In the genomic region with DNA sequence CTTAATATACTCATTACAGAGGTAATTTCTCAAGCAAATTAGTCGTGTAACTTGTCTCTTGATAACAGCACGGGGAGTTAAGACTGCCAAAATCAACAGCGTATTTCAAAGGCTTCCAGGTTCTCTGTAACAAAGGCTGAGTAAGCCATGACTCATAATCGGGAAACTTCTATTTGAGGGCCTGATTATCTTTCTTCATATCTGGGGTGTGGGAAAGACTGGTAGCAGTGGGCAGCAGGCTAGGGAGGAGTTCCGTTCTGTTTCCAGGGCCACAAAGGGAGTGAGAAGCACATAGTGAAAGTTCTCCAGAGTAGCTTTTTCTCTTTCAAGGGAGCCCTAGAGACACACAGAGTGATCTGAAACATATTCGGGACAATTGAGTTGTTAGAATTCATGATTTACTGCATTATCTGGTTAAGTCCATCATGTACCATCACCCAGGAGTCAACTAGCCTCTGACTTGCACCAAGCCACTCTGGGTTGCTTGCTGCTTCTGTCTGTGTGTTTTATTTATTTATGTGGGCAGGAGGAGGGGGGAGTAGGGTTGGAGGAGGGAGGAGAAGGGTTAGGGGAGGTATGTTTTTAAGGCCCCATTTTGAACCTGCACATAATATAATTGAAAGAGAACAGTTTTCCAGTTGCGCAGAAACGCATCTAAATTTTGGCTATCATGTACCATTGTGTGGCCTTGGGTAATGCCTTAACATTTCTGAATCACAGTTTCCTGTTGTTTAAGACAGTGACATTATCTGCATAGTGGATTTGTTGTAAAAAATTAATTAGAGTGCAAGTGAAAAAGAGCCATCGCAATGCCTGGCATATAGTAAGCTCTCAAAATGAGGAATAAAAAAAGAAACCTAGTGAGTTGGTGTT, we compare ENCODE assay signal across 1 cellular context.
TF ChIP-seq lines count a peak whose summit lies in the region.

No MANE protein-coding gene starts in this region.

TF ChIP-seq in HepG2, 621 proteins besides CTCF, POLR2A, EP300 and RAD21 (continued from another document):
- TF ChIP-seq, protein P1, sequence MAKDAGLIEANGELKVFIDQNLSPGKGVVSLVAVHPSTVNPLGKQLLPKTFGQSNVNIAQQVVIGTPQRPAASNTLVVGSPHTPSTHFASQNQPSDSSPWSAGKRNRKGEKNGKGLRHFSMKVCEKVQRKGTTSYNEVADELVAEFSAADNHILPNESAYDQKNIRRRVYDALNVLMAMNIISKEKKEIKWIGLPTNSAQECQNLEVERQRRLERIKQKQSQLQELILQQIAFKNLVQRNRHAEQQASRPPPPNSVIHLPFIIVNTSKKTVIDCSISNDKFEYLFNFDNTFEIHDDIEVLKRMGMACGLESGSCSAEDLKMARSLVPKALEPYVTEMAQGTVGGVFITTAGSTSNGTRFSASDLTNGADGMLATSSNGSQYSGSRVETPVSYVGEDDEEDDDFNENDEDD (CRISPR knock-in tag; IDR thresholded peaks at IDR 0.05; ENCODE audit: borderline replicate concordance), result no peak
- TF ChIP-seq, protein P2, sequence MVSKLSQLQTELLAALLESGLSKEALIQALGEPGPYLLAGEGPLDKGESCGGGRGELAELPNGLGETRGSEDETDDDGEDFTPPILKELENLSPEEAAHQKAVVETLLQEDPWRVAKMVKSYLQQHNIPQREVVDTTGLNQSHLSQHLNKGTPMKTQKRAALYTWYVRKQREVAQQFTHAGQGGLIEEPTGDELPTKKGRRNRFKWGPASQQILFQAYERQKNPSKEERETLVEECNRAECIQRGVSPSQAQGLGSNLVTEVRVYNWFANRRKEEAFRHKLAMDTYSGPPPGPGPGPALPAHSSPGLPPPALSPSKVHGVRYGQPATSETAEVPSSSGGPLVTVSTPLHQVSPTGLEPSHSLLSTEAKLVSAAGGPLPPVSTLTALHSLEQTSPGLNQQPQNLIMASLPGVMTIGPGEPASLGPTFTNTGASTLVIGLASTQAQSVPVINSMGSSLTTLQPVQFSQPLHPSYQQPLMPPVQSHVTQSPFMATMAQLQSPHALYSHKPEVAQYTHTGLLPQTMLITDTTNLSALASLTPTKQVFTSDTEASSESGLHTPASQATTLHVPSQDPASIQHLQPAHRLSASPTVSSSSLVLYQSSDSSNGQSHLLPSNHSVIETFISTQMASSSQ (IDR thresholded peaks at IDR 0.05; ENCODE audit: low read depth), result no peak
- TF ChIP-seq, protein P2 (CRISPR knock-in tag; IDR thresholded peaks at IDR 0.05; ENCODE audit: borderline replicate concordance), result no peak
- TF ChIP-seq, protein P3, sequence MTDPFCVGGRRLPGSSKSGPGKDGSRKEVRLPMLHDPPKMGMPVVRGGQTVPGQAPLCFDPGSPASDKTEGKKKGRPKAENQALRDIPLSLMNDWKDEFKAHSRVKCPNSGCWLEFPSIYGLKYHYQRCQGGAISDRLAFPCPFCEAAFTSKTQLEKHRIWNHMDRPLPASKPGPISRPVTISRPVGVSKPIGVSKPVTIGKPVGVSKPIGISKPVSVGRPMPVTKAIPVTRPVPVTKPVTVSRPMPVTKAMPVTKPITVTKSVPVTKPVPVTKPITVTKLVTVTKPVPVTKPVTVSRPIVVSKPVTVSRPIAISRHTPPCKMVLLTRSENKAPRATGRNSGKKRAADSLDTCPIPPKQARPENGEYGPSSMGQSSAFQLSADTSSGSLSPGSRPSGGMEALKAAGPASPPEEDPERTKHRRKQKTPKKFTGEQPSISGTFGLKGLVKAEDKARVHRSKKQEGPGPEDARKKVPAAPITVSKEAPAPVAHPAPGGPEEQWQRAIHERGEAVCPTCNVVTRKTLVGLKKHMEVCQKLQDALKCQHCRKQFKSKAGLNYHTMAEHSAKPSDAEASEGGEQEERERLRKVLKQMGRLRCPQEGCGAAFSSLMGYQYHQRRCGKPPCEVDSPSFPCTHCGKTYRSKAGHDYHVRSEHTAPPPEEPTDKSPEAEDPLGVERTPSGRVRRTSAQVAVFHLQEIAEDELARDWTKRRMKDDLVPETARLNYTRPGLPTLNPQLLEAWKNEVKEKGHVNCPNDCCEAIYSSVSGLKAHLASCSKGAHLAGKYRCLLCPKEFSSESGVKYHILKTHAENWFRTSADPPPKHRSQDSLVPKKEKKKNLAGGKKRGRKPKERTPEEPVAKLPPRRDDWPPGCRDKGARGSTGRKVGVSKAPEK (CRISPR knock-in tag; IDR thresholded peaks at IDR 0.05; ENCODE audit: borderline replicate concordance), result no peak
- no peak for TF ChIP-seq ZNF546 (CRISPR knock-in tag; conservative IDR thresholded peaks at IDR 0.05)
- TF ChIP-seq PCBP2 (optimal IDR thresholded peaks at IDR 0.05; ENCODE audit: low read depth, low read length, poor library complexity, severe bottlenecking), result peak; percentile 77
- TF ChIP-seq, protein P4, sequence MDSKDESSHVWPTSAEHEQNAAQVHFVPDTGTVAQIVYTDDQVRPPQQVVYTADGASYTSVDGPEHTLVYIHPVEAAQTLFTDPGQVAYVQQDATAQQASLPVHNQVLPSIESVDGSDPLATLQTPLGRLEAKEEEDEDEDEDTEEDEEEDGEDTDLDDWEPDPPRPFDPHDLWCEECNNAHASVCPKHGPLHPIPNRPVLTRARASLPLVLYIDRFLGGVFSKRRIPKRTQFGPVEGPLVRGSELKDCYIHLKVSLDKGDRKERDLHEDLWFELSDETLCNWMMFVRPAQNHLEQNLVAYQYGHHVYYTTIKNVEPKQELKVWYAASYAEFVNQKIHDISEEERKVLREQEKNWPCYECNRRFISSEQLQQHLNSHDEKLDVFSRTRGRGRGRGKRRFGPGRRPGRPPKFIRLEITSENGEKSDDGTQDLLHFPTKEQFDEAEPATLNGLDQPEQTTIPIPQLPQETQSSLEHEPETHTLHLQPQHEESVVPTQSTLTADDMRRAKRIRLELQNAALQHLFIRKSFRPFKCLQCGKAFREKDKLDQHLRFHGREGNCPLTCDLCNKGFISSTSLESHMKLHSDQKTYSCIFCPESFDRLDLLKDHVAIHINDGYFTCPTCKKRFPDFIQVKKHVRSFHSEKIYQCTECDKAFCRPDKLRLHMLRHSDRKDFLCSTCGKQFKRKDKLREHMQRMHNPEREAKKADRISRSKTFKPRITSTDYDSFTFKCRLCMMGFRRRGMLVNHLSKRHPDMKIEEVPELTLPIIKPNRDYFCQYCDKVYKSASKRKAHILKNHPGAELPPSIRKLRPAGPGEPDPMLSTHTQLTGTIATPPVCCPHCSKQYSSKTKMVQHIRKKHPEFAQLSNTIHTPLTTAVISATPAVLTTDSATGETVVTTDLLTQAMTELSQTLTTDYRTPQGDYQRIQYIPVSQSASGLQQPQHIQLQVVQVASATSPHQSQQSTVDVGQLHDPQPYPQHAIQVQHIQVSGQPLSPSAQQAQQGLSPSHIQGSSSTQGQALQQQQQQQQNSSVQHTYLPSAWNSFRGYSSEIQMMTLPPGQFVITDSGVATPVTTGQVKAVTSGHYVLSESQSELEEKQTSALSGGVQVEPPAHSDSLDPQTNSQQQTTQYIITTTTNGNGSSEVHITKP (CRISPR knock-in tag; IDR thresholded peaks at IDR 0.05; ENCODE audit: low read depth), result 0 out of 2 replicates have a peak, but pooled peaks have one; percentile 26
- TF ChIP-seq POLR2AphosphoS2 (IDR thresholded peaks at IDR 0.05; ENCODE audit: low read depth, low read length), result no peak
- peak; percentile 35; the same call in 1 of the 2 replicates for TF ChIP-seq DNMT3B (CRISPR knock-in tag; conservative IDR thresholded peaks at IDR 0.05)
- TF ChIP-seq ZFP82 (CRISPR knock-in tag; IDR thresholded peaks at IDR 0.05; ENCODE audit: borderline replicate concordance), result no peak
- no peak for TF ChIP-seq NR2F1 (CRISPR knock-in tag; IDR thresholded peaks at IDR 0.05)
- no peak for TF ChIP-seq SNAPC2 (CRISPR knock-in tag; IDR thresholded peaks at IDR 0.05)
- TF ChIP-seq ZNF468 (CRISPR knock-in tag; IDR thresholded peaks at IDR 0.05), result no peak
- TF ChIP-seq, protein P5, sequence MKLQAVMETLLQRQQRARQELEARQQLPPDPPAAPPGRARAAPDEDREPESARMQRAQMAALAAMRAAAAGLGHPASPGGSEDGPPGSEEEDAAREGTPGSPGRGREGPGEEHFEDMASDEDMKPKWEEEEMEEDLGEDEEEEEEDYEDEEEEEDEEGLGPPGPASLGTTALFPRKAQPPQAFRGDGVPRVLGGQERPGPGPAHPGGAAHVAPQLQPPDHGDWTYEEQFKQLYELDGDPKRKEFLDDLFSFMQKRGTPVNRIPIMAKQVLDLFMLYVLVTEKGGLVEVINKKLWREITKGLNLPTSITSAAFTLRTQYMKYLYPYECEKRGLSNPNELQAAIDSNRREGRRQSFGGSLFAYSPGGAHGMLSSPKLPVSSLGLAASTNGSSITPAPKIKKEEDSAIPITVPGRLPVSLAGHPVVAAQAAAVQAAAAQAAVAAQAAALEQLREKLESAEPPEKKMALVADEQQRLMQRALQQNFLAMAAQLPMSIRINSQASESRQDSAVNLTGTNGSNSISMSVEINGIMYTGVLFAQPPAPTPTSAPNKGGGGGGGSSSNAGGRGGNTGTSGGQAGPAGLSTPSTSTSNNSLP (IDR thresholded peaks at IDR 0.05; ENCODE audit: low read depth, low read length), result no peak
- TF ChIP-seq ZNF777 (CRISPR knock-in tag; IDR thresholded peaks at IDR 0.05), result no peak
TF ChIP-seq in HepG2: peak in this region for 29.
